4 cellular contexts compared by ENCODE assay signal in the genomic region with DNA sequence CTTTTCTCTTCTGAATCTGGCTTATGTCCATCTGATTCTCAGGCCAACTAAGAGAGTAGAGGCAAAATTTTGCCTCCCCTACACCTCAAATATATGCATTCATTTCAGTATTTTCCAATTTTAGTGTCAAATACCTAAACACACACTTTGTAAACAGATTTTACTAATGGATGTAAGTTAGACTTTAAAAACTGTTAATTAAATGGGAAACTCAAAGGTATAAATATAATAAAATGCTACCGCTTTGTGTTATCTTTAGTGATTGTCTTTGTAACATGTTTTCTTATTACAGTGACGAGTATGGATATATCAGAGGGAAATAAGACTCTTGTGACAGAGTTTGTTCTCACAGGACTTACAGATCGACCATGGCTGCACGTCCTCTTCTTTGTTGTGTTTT. TPM values are rescaled to one million over a fixed set of nuclear protein-coding genes. Genes with fewer than 3 reads are reported as not detected.
"Had no signal": no experiment of that assay in that cellular context is flagged by ENCODE, and none has a peak within 500 bp of the region (broad histone marks: within the 10 kb centered on the region; RNA-seq: fewer than 3 reads in every experiment).

A gene with protein sequence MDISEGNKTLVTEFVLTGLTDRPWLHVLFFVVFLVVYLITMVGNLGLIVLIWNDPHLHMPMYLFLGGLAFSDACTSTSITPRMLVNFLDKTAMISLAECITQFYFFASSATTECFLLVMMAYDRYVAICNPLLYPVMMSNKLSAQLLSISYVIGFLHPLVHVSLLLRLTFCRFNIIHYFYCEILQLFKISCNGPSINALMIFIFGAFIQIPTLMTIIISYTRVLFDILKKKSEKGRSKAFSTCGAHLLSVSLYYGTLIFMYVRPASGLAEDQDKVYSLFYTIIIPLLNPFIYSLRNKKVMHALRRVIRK (plus strand): TSS at position 301 of the 400 bp plus-strand sequence. CDS start 0 bp downstream, at position 301.

- ATAC-seq: GM12878 had no signal

- H3K4me3 ChIP-seq: GM12878 had no signal

- DNase-seq: GDM1, GF-D8 had no signal

RNA-seq across cellular contexts. Expression of the gene that starts here (rescaled TPM):
- total RNA-seq: G401, GM12878 had no signal
- polyA plus RNA-seq: GM12878 had no signal
